8 cellular contexts compared by ENCODE assay signal in genomic region chrX:47651043-47651905, GRCh38. TPM values are rescaled to one million over a fixed set of nuclear protein-coding genes. Genes with fewer than 3 reads are reported as not detected.
DNase-seq lines count a peak whose midpoint lies in the region; ATAC-seq, FAIRE-seq and TF ChIP-seq lines count a peak whose summit lies in the region.

No MANE protein-coding gene starts in this region.

- POLR2A ChIA-PET in activated CD4-positive, alpha-beta T cell treated with anti-CD3 and anti-CD28 coated beads, Interleukin-2, amount 10 ng/mL, durations not matched to agents 7 days and 5 days (lab: Charles Lee) = no interaction called here

- H3K36me3 ChIP-seq in kidney (ENCODE audit: control insufficient read depth in 1 of 2, insufficient read depth in 2 of 2, low read length in 2 of 2) (peaks cover 0 to 5% of the 10 kb centered on the region in 2 donors), thoracic aorta (no peaks in the 10 kb centered on the region)

- H3K27ac ChIP-seq in kidney (ENCODE audit: low read depth in 2 of 2, low read length in 2 of 2) (peak overlapping the region; percentile 72 to 87), thoracic aorta (peak overlapping the region; percentile 72 to 78)

- no peak for FAIRE-seq in kidney (lab: Jason Lieb, UNC)

- H3K4me3 Mint-ChIP-seq in activated CD4-positive, alpha-beta T cell treated with anti-CD3 and anti-CD28 coated beads, Interleukin-2, amount 10 ng/mL, durations not matched to agents 7 days and 5 days = peak overlapping the region; percentile 90
- H3K4me3 Mint-ChIP-seq in activated naive CD8-positive, alpha-beta T cell = peak overlapping the region; percentile 89

- CTCF ChIA-PET in activated CD4-positive, alpha-beta T cell treated with anti-CD3 and anti-CD28 coated beads, Interleukin-2, amount 10 ng/mL, durations not matched to agents 7 days and 5 days (lab: Charles Lee) = interaction anchor here (1.3 to 1.5 kb wide), 2 partner anchors 12 to 506 kb away, joined by 3 read pairs; partner anchors contain the start of genes NDUFB11 and RBM10

- H3K4me1 ChIP-seq in kidney (ENCODE audit: control insufficient read depth in 1 of 2, insufficient read depth in 1 of 2, low read depth in 1 of 2, low read length in 2 of 2) (peaks cover 4 to 11% of the 10 kb centered on the region in 2 donors), thoracic aorta (ENCODE audit: control insufficient read depth in 1 of 2, low read depth in 2 of 2) (peaks cover 6 to 26% of the 10 kb centered on the region in 2 donors)

- no peak for TF ChIP-seq CTCF in kidney (IDR thresholded peaks at IDR 0.05; ENCODE audit: borderline replicate concordance, extremely low read depth, insufficient read depth)
- TF ChIP-seq CTCF in thoracic aorta (IDR thresholded peaks at IDR 0.05) = no peak

- no peaks in the 10 kb centered on the region for H3K9me3 Mint-ChIP-seq in activated CD4-positive, alpha-beta T cell treated with anti-CD3 and anti-CD28 coated beads, Interleukin-2, amount 10 ng/mL, durations not matched to agents 7 days and 5 days
- H3K9me3 Mint-ChIP-seq in activated naive CD8-positive, alpha-beta T cell (ENCODE audit: low read depth) = no peaks in the 10 kb centered on the region

- peak overlapping the region in 1 of 2 donors; percentile 24 for H3K9ac ChIP-seq in kidney (ENCODE audit: low read length in 2 of 2)

- H3K36me3 Mint-ChIP-seq in activated CD4-positive, alpha-beta T cell treated with anti-CD3 and anti-CD28 coated beads, Interleukin-2, amount 10 ng/mL, durations not matched to agents 7 days and 5 days (ENCODE audit: low read depth) = peaks cover 62% of the 10 kb centered on the region
- peaks cover 5% of the 10 kb centered on the region for H3K36me3 Mint-ChIP-seq in activated naive CD8-positive, alpha-beta T cell

- H3K9me3 ChIP-seq in kidney (ENCODE audit: control insufficient read depth in 1 of 2, low read length in 2 of 2) = no peaks in the 10 kb centered on the region
- H3K9me3 ChIP-seq in thoracic aorta = no peaks in the 10 kb centered on the region

- H3K4me3 ChIP-seq in kidney (ENCODE audit: low read length in 2 of 2) (peak overlapping the region; percentile 56 to 76), thoracic aorta (peak overlapping the region; percentile 86)

- DNase-seq in activated CD4-positive, alpha-beta T cell treated with anti-CD3 and anti-CD28 coated beads, Interleukin-2, amount 10 ng/mL, durations not matched to agents 7 days and 5 days = no peak
- DNase-seq in activated CD4-positive, alpha-beta T cell treated with anti-CD3 and anti-CD28 coated beads for 1 hour = no peak
- no peak for DNase-seq in kidney
- DNase-seq in thoracic aorta (ENCODE audit: low spot score) = no peak

- peaks cover 63% of the 10 kb centered on the region for H3K4me1 Mint-ChIP-seq in activated CD4-positive, alpha-beta T cell treated with anti-CD3 and anti-CD28 coated beads, Interleukin-2, amount 10 ng/mL, durations not matched to agents 7 days and 5 days
- peaks cover 47% of the 10 kb centered on the region for H3K4me1 Mint-ChIP-seq in activated naive CD8-positive, alpha-beta T cell (ENCODE audit: low read depth)

- peak overlapping the region; percentile 94 for H3K27ac Mint-ChIP-seq in activated CD4-positive, alpha-beta T cell treated with anti-CD3 and anti-CD28 coated beads, Interleukin-2, amount 10 ng/mL, durations not matched to agents 7 days and 5 days
- peak overlapping the region; percentile 93 for H3K27ac Mint-ChIP-seq in activated naive CD8-positive, alpha-beta T cell

- no peaks in the 10 kb centered on the region for H3K27me3 ChIP-seq in thoracic aorta (replicated peaks; ENCODE audit: insufficient read depth)

- ATAC-seq in thoracic aorta (ENCODE audit: insufficient number of reproducible peaks, low FRiP score, low read depth) = peak; percentile 4
- no peak for ATAC-seq in HG02870 (IDR thresholded peaks at IDR 0.05; ENCODE audit: unreplicated experiment)
- ATAC-seq in HG02852 (IDR thresholded peaks at IDR 0.05; ENCODE audit: unreplicated experiment) = no peak
- ATAC-seq in HG02571 (IDR thresholded peaks at IDR 0.05; ENCODE audit: unreplicated experiment) = no peak

- intact Hi-C loops in kidney (cut with DNase I) = no loop called here

- H3K27me3 Mint-ChIP-seq in activated CD4-positive, alpha-beta T cell treated with anti-CD3 and anti-CD28 coated beads, Interleukin-2, amount 10 ng/mL, durations not matched to agents 7 days and 5 days = no peaks in the 10 kb centered on the region
- no peaks in the 10 kb centered on the region for H3K27me3 Mint-ChIP-seq in activated naive CD8-positive, alpha-beta T cell

RNA-seq across cellular contexts. Expression of gene ELK1, which starts 0.9 kb away (rescaled TPM):
- 10 to 100 TPM; 56.4 to 61.1 TPM for total RNA-seq in activated CD4-positive, alpha-beta T cell treated with anti-CD3 and anti-CD28 coated beads, Interleukin-2, amount 10 ng/mL, durations not matched to agents 7 days and 5 days
- total RNA-seq in kidney = 26.9 TPM
- polyA plus RNA-seq in kidney (ENCODE audit: insufficient read depth, low read depth, low replicate concordance) = 10.5 TPM
- total RNA-seq in thoracic aorta = 10 to 100 TPM; 23.8 to 33.4 TPM

RNA-seq across cellular contexts. Expression of gene UXT, which starts 7.7 kb away (rescaled TPM):
- 100 to 1,000 TPM; 181 to 187 TPM for total RNA-seq in activated CD4-positive, alpha-beta T cell treated with anti-CD3 and anti-CD28 coated beads, Interleukin-2, amount 10 ng/mL, durations not matched to agents 7 days and 5 days
- total RNA-seq in kidney (88.0 TPM), thoracic aorta (100 to 1,000 TPM in 1 of 2 donors, 10 to 100 TPM in 1; 71.8 to 124 TPM)
- polyA plus RNA-seq in kidney (ENCODE audit: insufficient read depth, low read depth, low replicate concordance) = 210 TPM

RNA-seq across cellular contexts. Expression of gene CFP, which starts 21.5 kb away (rescaled TPM):
- total RNA-seq in activated CD4-positive, alpha-beta T cell treated with anti-CD3 and anti-CD28 coated beads, Interleukin-2, amount 10 ng/mL, durations not matched to agents 7 days and 5 days = 10 to 100 TPM; 25.9 to 45.1 TPM
- total RNA-seq in kidney = 8.3 TPM
- 2.1 TPM for polyA plus RNA-seq in kidney (ENCODE audit: insufficient read depth, low read depth, low replicate concordance)
- total RNA-seq in thoracic aorta = 10 to 100 TPM; 13.1 to 18.9 TPM

RNA-seq across cellular contexts. Expression of gene SYN1, which starts 31.6 kb away (rescaled TPM):
- total RNA-seq in activated CD4-positive, alpha-beta T cell treated with anti-CD3 and anti-CD28 coated beads, Interleukin-2, amount 10 ng/mL, durations not matched to agents 7 days and 5 days = under 1 TPM; 0.35 TPM
- total RNA-seq in kidney (0.85 TPM), thoracic aorta (under 1 TPM; 0.27 to 0.85 TPM)
- 0.88 TPM for polyA plus RNA-seq in kidney (ENCODE audit: insufficient read depth, low read depth, low replicate concordance)
